Comparison of ENCODE assay signal across 4 cellular contexts in genomic region chr12:8221844-8222243, GRCh38. TPM values are rescaled to one million over a fixed set of nuclear protein-coding genes. Genes with fewer than 3 reads are reported as not detected.
"Had no signal": no experiment of that assay in that cellular context is flagged by ENCODE, and none has a peak within 500 bp of the region (broad histone marks: within the 10 kb centered on the region; RNA-seq: fewer than 3 reads in every experiment).

No MANE protein-coding gene starts in this region.

RNA-seq across cellular contexts. Expression of gene FAM90A1, which starts 5.6 kb away (rescaled TPM):
- total RNA-seq: GM23248, H1, H4 had no signal
- polyA plus RNA-seq: GM23338 had no signal
